In the genomic region with DNA sequence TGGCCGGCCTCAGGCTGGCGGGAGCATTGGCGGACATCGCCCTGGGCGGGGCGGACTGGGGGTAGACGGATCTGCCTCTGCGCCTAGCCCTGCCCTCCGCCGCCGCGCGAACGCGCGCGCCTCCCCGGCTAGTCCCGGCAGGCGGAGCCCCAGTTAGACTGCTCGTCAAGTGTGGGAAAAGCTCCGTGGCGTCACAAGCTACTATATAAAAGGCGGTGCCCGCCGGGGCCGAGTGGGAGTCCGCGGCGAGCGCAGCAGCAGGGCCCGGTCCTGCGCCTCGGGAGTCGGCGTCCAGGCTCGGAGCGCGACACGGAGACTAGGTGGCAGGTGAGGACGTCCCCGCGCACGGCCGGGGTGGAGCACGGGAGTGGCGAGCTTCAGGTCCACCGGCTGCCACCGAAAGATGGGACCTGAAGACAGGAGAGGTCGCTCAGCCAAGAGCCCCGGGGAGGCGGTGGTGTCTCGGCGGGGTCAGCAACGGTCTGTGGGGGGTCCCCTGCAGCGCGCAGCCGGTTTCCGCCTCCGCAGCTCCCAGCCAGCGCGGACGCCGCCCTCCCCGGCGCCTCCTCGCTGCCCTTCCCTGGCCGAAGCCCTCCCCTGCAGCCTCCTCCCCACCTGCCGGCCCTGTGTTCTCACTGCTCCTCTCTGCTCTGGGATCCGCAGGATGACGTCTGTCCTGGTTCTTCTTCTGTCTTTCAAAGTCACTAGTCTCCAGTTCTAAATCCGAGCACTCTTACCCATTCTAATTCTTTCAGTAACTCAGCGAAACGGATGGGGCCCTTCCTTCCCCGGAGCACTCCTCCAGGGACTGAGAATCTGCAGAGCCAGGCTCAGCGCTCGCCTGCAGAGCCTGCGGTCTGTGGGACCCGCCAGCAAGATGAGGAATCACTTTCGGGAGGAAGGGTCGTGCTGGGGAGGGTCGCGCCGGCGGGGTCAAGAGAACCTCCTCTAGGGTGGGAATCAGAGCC, we compare ENCODE assay signal across 8 cellular contexts. TPM values are rescaled to one million over a fixed set of nuclear protein-coding genes. Genes with fewer than 3 reads are reported as not detected.
DNase-seq lines count a peak whose midpoint lies in the region; ATAC-seq and TF ChIP-seq lines count a peak whose summit lies in the region.

No MANE protein-coding gene starts in this region.

- H3K36me3 ChIP-seq in rectal smooth muscle tissue (ENCODE audit: control insufficient read depth, insufficient read depth, low read length) (no peaks in the 10 kb centered on the region), uterus (no peaks in the 10 kb centered on the region)

- H3K4me1 Mint-ChIP-seq in T-helper 2 cell treated with Interferon-gamma antibody and Interleukin-4, amounts not matched to agents 5 μg/mL and 100 μg/mL, for 36 hours (ENCODE audit: low read depth): peaks cover 36% of the 10 kb centered on the region

- DNase-seq in GM12865 (ENCODE audit: low read depth): peak; percentile 93
- peak; percentile 50 for DNase-seq in NCI-H1436 treated with DMSO at 0.1 percent for 48 hours (lab: John Stamatoyannopoulos, UW)
- peak; percentile 96 for DNase-seq in T-helper 2 cell treated with Interferon-gamma antibody and Interleukin-4, amounts not matched to agents 5 μg/mL and 100 μg/mL, for 36 hours (ENCODE audit: low spot score)
- peak; percentile 35 to 99 (median 88) for DNase-seq in anterior cingulate cortex (lab: John Stamatoyannopoulos, UW)
- DNase-seq in right cardiac atrium: peak; percentile 98 to 99 (median 99)
- DNase-seq in uterus: peak; percentile 93 to 95

- intact Hi-C loops in right cardiac atrium (cut with DNase I) (loop anchor here in 2 of 4 donors (5.0 kb wide), 2 partner anchors 67 to 277 kb away; a partner anchor contains a TSS), uterus (cut with DNase I; ENCODE audit: low total_unique reads) (no loop called here)

- H3K36me3 Mint-ChIP-seq in T-helper 2 cell treated with Interferon-gamma antibody and Interleukin-4, amounts not matched to agents 5 μg/mL and 100 μg/mL, for 36 hours (ENCODE audit: low read depth): peaks cover 14% of the 10 kb centered on the region

- TF ChIP-seq CTCF in GM12865 (IDR thresholded peaks at IDR 0.05; ENCODE audit: insufficient read depth, low read depth, low read length, missing control alignments) (peak; percentile 2), uterus (IDR thresholded peaks at IDR 0.05) (peak in 3 of 4 experiments; percentile 14 to 27 (median 18))

- H3K4me1 ChIP-seq in right cardiac atrium (ENCODE audit: control insufficient read depth, insufficient read depth, low read length): no peaks in the 10 kb centered on the region
- H3K4me1 ChIP-seq in rectal smooth muscle tissue (ENCODE audit: control insufficient read depth, insufficient read depth, low read length): no peaks in the 10 kb centered on the region
- H3K4me1 ChIP-seq in uterus: no peaks in the 10 kb centered on the region

- peak overlapping the region; percentile 99 for H3K27ac ChIP-seq in right cardiac atrium (ENCODE audit: low read length)
- peak overlapping the region; percentile 97 for H3K27ac ChIP-seq in rectal smooth muscle tissue (ENCODE audit: low read depth, low read length)
- peak overlapping the region; percentile 90 to 91 for H3K27ac ChIP-seq in uterus

- ATAC-seq in HG02610 (IDR thresholded peaks at IDR 0.05; ENCODE audit: unreplicated experiment) (peak; percentile 67), right cardiac atrium (peak; percentile 96)

- H3K4me3 ChIP-seq in GM12865 (ENCODE audit: low read depth, low read length) (peak overlapping the region; percentile 58), right cardiac atrium (ENCODE audit: low read length) (peak overlapping the region; percentile 82), rectal smooth muscle tissue (ENCODE audit: low read length) (peak overlapping the region; percentile 88), uterus (peak overlapping the region; percentile 69 to 89)

- H3K9me3 ChIP-seq in right cardiac atrium (ENCODE audit: control insufficient read depth, low read length) (no peaks in the 10 kb centered on the region), uterus (no peaks in the 10 kb centered on the region)

- H3K4me3 Mint-ChIP-seq in T-helper 2 cell treated with Interferon-gamma antibody and Interleukin-4, amounts not matched to agents 5 μg/mL and 100 μg/mL, for 36 hours: peak overlapping the region; percentile 93

- no peaks in the 10 kb centered on the region for H3K9me3 Mint-ChIP-seq in T-helper 2 cell treated with Interferon-gamma antibody and Interleukin-4, amounts not matched to agents 5 μg/mL and 100 μg/mL, for 36 hours

- no peaks in the 10 kb centered on the region for H3K27me3 Mint-ChIP-seq in T-helper 2 cell treated with Interferon-gamma antibody and Interleukin-4, amounts not matched to agents 5 μg/mL and 100 μg/mL, for 36 hours (ENCODE audit: low read depth)

- peak; percentile 93 to 95 for TF ChIP-seq POLR2A in uterus (IDR thresholded peaks at IDR 0.05)

- H3K27me3 ChIP-seq in right cardiac atrium (ENCODE audit: control insufficient read depth, insufficient read depth) (no peaks in the 10 kb centered on the region), rectal smooth muscle tissue (ENCODE audit: control insufficient read depth, insufficient read depth, low read length) (no peaks in the 10 kb centered on the region), uterus (no peaks in the 10 kb centered on the region)

- H3K27ac Mint-ChIP-seq in T-helper 2 cell treated with Interferon-gamma antibody and Interleukin-4, amounts not matched to agents 5 μg/mL and 100 μg/mL, for 36 hours: peak overlapping the region; percentile 94

- under 1% methylated on average over 85 of the region's 85 CpGs for WGBS in right cardiac atrium

- peak overlapping the region; percentile 75 for H3K9ac ChIP-seq in rectal smooth muscle tissue (ENCODE audit: low read length)

RNA-seq across cellular contexts. Expression of a gene that starts 4.3 kb away (rescaled TPM):
- 10 to 100 TPM in 1 of 4 donors, 1 to 10 TPM in 3; 8.0 to 11.5 (median 8.6) TPM for total RNA-seq in right cardiac atrium
- polyA plus RNA-seq in right cardiac atrium: 6.8 TPM
- total RNA-seq in uterus: 10 to 100 TPM; 11.5 to 35.0 (median 30.1) TPM

RNA-seq across cellular contexts. Expression of a gene that starts 54.5 kb away (rescaled TPM):
- total RNA-seq in right cardiac atrium: 10 to 100 TPM in 2 of 4 donors, 1 to 10 TPM in 2; 9.3 to 11.4 (median 10.1) TPM
- polyA plus RNA-seq in right cardiac atrium: 13.1 TPM
- 10 to 100 TPM in 3 of 4 donors, 1 to 10 TPM in 1; 4.1 to 30.9 (median 22.0) TPM for total RNA-seq in uterus

Comparison
In these comparisons a context has a peak if more than half of its experiments do, and no peak if none do; other contexts are left out.
1. Peak in every context shown above with its lines: DNase-seq, ATAC-seq, H3K4me3 ChIP-seq and H3K27ac ChIP-seq.